ENCODE assay signal across 1 cellular context in the genomic region with DNA sequence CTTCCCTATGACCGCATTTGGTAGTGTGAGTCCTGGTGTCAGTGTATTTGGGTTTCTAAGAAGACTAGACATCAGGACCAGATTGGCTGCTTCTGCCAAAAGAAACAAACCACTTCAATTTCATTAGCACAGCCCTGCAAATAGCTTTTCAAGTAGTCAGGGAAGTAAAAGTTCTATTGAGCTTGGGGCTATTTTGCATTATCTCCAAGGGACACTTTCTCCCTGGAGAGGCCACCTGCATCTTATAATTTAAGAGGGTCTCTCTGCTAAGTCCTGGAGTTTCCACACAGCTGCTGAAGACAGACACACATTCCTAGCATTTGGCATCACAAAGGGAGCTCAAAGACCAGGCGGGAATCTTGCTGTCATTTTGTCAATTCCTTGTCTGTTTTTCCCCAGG.
A peak's percentile ranks its signal among the peaks of the same experiment; 100 is the strongest.
TF ChIP-seq lines count a peak whose summit lies in the region.

No MANE protein-coding gene starts in this region.

TF ChIP-seq in H1, 55 proteins besides CTCF, POLR2A, EP300 and RAD21 (continued from another document):
- TF ChIP-seq, protein P1, sequence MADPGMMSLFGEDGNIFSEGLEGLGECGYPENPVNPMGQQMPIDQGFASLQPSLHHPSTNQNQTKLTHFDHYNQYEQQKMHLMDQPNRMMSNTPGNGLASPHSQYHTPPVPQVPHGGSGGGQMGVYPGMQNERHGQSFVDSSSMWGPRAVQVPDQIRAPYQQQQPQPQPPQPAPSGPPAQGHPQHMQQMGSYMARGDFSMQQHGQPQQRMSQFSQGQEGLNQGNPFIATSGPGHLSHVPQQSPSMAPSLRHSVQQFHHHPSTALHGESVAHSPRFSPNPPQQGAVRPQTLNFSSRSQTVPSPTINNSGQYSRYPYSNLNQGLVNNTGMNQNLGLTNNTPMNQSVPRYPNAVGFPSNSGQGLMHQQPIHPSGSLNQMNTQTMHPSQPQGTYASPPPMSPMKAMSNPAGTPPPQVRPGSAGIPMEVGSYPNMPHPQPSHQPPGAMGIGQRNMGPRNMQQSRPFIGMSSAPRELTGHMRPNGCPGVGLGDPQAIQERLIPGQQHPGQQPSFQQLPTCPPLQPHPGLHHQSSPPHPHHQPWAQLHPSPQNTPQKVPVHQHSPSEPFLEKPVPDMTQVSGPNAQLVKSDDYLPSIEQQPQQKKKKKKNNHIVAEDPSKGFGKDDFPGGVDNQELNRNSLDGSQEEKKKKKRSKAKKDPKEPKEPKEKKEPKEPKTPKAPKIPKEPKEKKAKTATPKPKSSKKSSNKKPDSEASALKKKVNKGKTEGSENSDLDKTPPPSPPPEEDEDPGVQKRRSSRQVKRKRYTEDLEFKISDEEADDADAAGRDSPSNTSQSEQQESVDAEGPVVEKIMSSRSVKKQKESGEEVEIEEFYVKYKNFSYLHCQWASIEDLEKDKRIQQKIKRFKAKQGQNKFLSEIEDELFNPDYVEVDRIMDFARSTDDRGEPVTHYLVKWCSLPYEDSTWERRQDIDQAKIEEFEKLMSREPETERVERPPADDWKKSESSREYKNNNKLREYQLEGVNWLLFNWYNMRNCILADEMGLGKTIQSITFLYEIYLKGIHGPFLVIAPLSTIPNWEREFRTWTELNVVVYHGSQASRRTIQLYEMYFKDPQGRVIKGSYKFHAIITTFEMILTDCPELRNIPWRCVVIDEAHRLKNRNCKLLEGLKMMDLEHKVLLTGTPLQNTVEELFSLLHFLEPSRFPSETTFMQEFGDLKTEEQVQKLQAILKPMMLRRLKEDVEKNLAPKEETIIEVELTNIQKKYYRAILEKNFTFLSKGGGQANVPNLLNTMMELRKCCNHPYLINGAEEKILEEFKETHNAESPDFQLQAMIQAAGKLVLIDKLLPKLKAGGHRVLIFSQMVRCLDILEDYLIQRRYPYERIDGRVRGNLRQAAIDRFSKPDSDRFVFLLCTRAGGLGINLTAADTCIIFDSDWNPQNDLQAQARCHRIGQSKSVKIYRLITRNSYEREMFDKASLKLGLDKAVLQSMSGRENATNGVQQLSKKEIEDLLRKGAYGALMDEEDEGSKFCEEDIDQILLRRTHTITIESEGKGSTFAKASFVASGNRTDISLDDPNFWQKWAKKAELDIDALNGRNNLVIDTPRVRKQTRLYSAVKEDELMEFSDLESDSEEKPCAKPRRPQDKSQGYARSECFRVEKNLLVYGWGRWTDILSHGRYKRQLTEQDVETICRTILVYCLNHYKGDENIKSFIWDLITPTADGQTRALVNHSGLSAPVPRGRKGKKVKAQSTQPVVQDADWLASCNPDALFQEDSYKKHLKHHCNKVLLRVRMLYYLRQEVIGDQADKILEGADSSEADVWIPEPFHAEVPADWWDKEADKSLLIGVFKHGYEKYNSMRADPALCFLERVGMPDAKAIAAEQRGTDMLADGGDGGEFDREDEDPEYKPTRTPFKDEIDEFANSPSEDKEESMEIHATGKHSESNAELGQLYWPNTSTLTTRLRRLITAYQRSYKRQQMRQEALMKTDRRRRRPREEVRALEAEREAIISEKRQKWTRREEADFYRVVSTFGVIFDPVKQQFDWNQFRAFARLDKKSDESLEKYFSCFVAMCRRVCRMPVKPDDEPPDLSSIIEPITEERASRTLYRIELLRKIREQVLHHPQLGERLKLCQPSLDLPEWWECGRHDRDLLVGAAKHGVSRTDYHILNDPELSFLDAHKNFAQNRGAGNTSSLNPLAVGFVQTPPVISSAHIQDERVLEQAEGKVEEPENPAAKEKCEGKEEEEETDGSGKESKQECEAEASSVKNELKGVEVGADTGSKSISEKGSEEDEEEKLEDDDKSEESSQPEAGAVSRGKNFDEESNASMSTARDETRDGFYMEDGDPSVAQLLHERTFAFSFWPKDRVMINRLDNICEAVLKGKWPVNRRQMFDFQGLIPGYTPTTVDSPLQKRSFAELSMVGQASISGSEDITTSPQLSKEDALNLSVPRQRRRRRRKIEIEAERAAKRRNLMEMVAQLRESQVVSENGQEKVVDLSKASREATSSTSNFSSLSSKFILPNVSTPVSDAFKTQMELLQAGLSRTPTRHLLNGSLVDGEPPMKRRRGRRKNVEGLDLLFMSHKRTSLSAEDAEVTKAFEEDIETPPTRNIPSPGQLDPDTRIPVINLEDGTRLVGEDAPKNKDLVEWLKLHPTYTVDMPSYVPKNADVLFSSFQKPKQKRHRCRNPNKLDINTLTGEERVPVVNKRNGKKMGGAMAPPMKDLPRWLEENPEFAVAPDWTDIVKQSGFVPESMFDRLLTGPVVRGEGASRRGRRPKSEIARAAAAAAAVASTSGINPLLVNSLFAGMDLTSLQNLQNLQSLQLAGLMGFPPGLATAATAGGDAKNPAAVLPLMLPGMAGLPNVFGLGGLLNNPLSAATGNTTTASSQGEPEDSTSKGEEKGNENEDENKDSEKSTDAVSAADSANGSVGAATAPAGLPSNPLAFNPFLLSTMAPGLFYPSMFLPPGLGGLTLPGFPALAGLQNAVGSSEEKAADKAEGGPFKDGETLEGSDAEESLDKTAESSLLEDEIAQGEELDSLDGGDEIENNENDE (IDR thresholded peaks at IDR 0.05; ENCODE audit: insufficient replicate concordance, low read length), result peak; percentile 74
- TF ChIP-seq ATF2 (IDR thresholded peaks at IDR 0.05; ENCODE audit: low read length) (no peak), SIN3A (conservative IDR thresholded peaks at IDR 0.05 in 1 of 2, IDR thresholded peaks at IDR 0.05 in 1 of 2; ENCODE audit: low read depth in 1 of 2, low read length in 2 of 2) (peak; percentile 80 to 91; a peak in 3 of 4 replicates), EZH2 (IDR thresholded peaks at IDR 0.05; ENCODE audit: low read depth, low read length, severe bottlenecking) (no peak), YY1 (IDR thresholded peaks at IDR 0.05; ENCODE audit: low read depth, low read length) (no peak), TAF7 (optimal IDR thresholded peaks at IDR 0.05; ENCODE audit: borderline replicate concordance, low read depth, low read length) (no peak), TEAD4 (IDR thresholded peaks at IDR 0.05; ENCODE audit: low read depth, low read length) (peak; percentile 94), HDAC6 (IDR thresholded peaks at IDR 0.05; ENCODE audit: low read depth, low read length) (no peak), POU5F1 (IDR thresholded peaks at IDR 0.05; ENCODE audit: low read depth, low read length) (no peak), RBBP5 (IDR thresholded peaks at IDR 0.05; ENCODE audit: borderline replicate concordance, low read depth, low read length) (no peak), ZNF274 (IDR thresholded peaks at IDR 0.05; ENCODE audit: borderline replicate concordance, extremely low read depth, low read length) (no peak), ASH2L (IDR thresholded peaks at IDR 0.05; ENCODE audit: low read length) (no peak), TAF1 (IDR thresholded peaks at IDR 0.05; ENCODE audit: low read depth, low read length) (no peak), TCF12 (IDR thresholded peaks at IDR 0.05; ENCODE audit: low read depth, low read length) (peak; percentile 99), JUND (IDR thresholded peaks at IDR 0.05; ENCODE audit: low read length) (peak; percentile 34; the same call in 1 of the 2 replicates), CHD1 (IDR thresholded peaks at IDR 0.05; ENCODE audit: low read depth, low read length) (no peak), RFX5 (IDR thresholded peaks at IDR 0.05; ENCODE audit: borderline replicate concordance, low read depth, low read length) (no peak), CREB1 (IDR thresholded peaks at IDR 0.05) (no peak), NANOG (IDR thresholded peaks at IDR 0.05; ENCODE audit: insufficient read depth, low read depth, low read length, poor library complexity, severe bottlenecking) (no peak), HDAC2 (IDR thresholded peaks at IDR 0.05; ENCODE audit: borderline replicate concordance in 1 of 2, low read depth in 2 of 2, low read length in 2 of 2) (peak in 1 of 2 experiments; percentile 97; a peak in 1 of 4 replicates), BACH1 (IDR thresholded peaks at IDR 0.05; ENCODE audit: low read length) (no peak), KDM1A (IDR thresholded peaks at IDR 0.05; ENCODE audit: borderline replicate concordance, low read length) (no peak)
